ENCODE assay signal across 16 cellular contexts in the genomic region with DNA sequence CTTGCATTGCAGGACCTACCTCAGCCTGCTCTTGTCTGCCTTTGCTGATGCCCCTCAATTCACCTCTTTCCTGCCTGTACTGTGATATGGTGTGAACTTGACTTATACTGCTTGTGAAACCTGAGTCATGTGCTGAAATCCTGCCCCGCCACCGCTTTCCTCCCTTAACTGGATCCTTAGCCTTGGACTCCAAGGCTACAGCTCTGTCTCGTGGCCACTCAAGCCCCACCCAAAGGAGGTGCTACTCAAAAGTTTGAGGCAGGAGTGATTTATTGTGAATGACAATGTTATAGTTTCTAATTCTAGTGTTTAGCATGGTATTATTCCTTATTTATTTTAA. TPM values are rescaled to one million over a fixed set of nuclear protein-coding genes. Genes with fewer than 3 reads are reported as not detected.
DNase-seq lines count a peak whose midpoint lies in the region; ATAC-seq, FAIRE-seq and TF ChIP-seq lines count a peak whose summit lies in the region.
"Had no signal": no experiment of that assay in that cellular context is flagged by ENCODE, and none has a peak within 500 bp of the region (broad histone marks: within the 10 kb centered on the region; RNA-seq: fewer than 3 reads in every experiment).

No MANE protein-coding gene starts in this region.

- no peaks in the 10 kb centered on the region for H3F3A ChIP-seq in MM.1S (ENCODE audit: insufficient read depth, low read length)

- intact Hi-C loops in adrenal gland (cut with DNase I) (no loop called here), left cardiac atrium (cut with DNase I) (no loop called here)

- H3K4me1 ChIP-seq in adrenal gland (replicated peaks in 1 of 2) (peaks cover 8 to 18% of the 10 kb centered on the region in 2 donors), MM.1S (ENCODE audit: low read length) (no peaks in the 10 kb centered on the region)

- H3K27me3 ChIP-seq in adrenal gland: no peaks in the 10 kb centered on the region
- H3K27me3 ChIP-seq in MM.1S (replicated peaks; ENCODE audit: insufficient read depth, low read length): no peaks in the 10 kb centered on the region

- H4K20me1 ChIP-seq in MM.1S (ENCODE audit: insufficient read depth, low read length): no peaks in the 10 kb centered on the region

- no peaks in the 10 kb centered on the region for H3K79me2 ChIP-seq in MM.1S (ENCODE audit: low read length)

- H3K4me2 ChIP-seq in MM.1S (ENCODE audit: low read depth, low read length): no peak overlapping the region

- no peak for TF ChIP-seq POLR2A in adrenal gland (IDR thresholded peaks at IDR 0.05)

- FAIRE-seq in frontal cortex (lab: Jason Lieb, UNC): no peak
- FAIRE-seq: HepG2 had no signal

- 40 to 49% (median 44%) methylated on average over 3 of the region's 3 CpGs for WGBS in adrenal gland, 4 donors

- H3K36me3 ChIP-seq in adrenal gland (replicated peaks in 1 of 2): no peaks in the 10 kb centered on the region
- no peaks in the 10 kb centered on the region for H3K36me3 ChIP-seq in MM.1S (replicated peaks; ENCODE audit: insufficient read depth, low read length)

- ATAC-seq in GM19043 (IDR thresholded peaks at IDR 0.05; ENCODE audit: low read depth, unreplicated experiment) (peak; percentile 47), left cardiac atrium (peak; percentile 56 to 67)
- ATAC-seq: activated naive CD4-positive, alpha-beta T cell treated with anti-CD3 and anti-CD28 coated beads, Interleukin-2, amount 50 U/mL, for 72 hours; HepG2; Panc1; stimulated activated effector memory CD8-positive, alpha-beta T cell treated with anti-CD3 and anti-CD28 coated beads, Interleukin-12 subunit alpha, Interleukin-12 subunit beta, amount 100 ng/mL, for 72 hours had no signal

- no peaks in the 10 kb centered on the region for H3K9me2 ChIP-seq in MM.1S (replicated peaks; ENCODE audit: insufficient read depth, low read length)

- no peak overlapping the region for H2AFZ ChIP-seq in MM.1S (ENCODE audit: low read length)

- H3K4me3 ChIP-seq in adrenal gland (no peak overlapping the region), MM.1S (ENCODE audit: low read length) (no peak overlapping the region)

- H3K27ac ChIP-seq in adrenal gland (peak overlapping the region in 3 of 5 donors; percentile 7 to 72 (median 45)), MM.1S (ENCODE audit: low read length) (no peak overlapping the region)

- H3K9ac ChIP-seq in MM.1S (ENCODE audit: low read length): no peak overlapping the region

- no peak for TF ChIP-seq CTCF in adrenal gland (IDR thresholded peaks at IDR 0.05)
- no peak for TF ChIP-seq CTCF in MM.1S (IDR thresholded peaks at IDR 0.05; ENCODE audit: low read length)

- H3K9me3 ChIP-seq in adrenal gland (replicated peaks in 1 of 3) (no peaks in the 10 kb centered on the region), MM.1S (replicated peaks; ENCODE audit: insufficient read depth, low read length) (no peaks in the 10 kb centered on the region)

- DNase-seq in adrenal gland (peak; percentile 43 to 84 (median 74)), left cardiac atrium (peak; percentile 64), renal cortical epithelial cell (ENCODE audit: low read depth) (peak; percentile 69), MM.1S (no peak), frontal cortex (ENCODE audit: low spot score in 2 of 2) (no peak), T-helper 2 cell (no peak)
- DNase-seq in stimulated activated CD4-positive, alpha-beta T cell treated with anti-CD3 and anti-CD28 coated beads, Interleukin-1b, Interleukin-23, amount 100 ng/mL, for 48 hours: no peak
- DNase-seq: C1 segment of cervical spinal cord; effector CD4-positive, alpha-beta T cell; NCI-H187 treated with DMSO at 0.1 percent for 48 hours; T-helper 9 cell had no signal

RNA-seq across cellular contexts. Expression of gene MYZAP, which starts 56.1 kb away (rescaled TPM):
- total RNA-seq in adrenal gland (100 to 1,000 TPM in 2 of 8 donors, 10 to 100 TPM in 6; 46.2 to 176 (median 76.5) TPM), left cardiac atrium (100 to 1,000 TPM; 429 to 452 TPM), renal cortical epithelial cell (0.20 and 1.7 TPM in 2 replicates), frontal cortex (1.6 TPM)
- polyA plus RNA-seq in adrenal gland: 100 to 1,000 TPM in 1 of 3 donors, 10 to 100 TPM in 2; 21.4 to 125 (median 24.8) TPM
- total RNA-seq: HepG2 had no signal
- polyA plus RNA-seq: HepG2 had no signal

RNA-seq across cellular contexts. Expression of gene POLR2M, which starts 58.8 kb away (rescaled TPM):
- total RNA-seq in adrenal gland (100 to 1,000 TPM in 3 of 8 donors, 10 to 100 TPM in 5; 31.6 to 404 (median 95.9) TPM), left cardiac atrium (10 to 100 TPM; 45.6 to 51.2 TPM), renal cortical epithelial cell (35.8 and 125 TPM in 2 replicates), frontal cortex (563 TPM)
- polyA plus RNA-seq in adrenal gland: 10 to 100 TPM; 21.0 to 33.9 (median 28.3) TPM

Comparison
In these comparisons a context has a peak if more than half of its experiments do, and no peak if none do; other contexts are left out.
1. DNase-seq: peak in adrenal gland (7 of 7), left cardiac atrium (single experiment) and renal cortical epithelial cell (single experiment); none in MM.1S (single experiment), frontal cortex (0 of 2), T-helper 2 cell (0 of 5) and stimulated activated CD4-positive, alpha-beta T cell treated with anti-CD3 and anti-CD28 coated beads, Interleukin-1b, Interleukin-23, amount 100 ng/mL, for 48 hours (single experiment).
2. RNA of gene MYZAP, which starts 56.1 kb away (total RNA-seq): 429 to 452 TPM in left cardiac atrium and 46.2 to 176 TPM in adrenal gland; 1.6 TPM in frontal cortex (single experiment) and 0.20 to 1.7 TPM in renal cortical epithelial cell; every median in the first group is over 10 times any median in the second.